8 cellular contexts compared by ENCODE assay signal in the genomic region with DNA sequence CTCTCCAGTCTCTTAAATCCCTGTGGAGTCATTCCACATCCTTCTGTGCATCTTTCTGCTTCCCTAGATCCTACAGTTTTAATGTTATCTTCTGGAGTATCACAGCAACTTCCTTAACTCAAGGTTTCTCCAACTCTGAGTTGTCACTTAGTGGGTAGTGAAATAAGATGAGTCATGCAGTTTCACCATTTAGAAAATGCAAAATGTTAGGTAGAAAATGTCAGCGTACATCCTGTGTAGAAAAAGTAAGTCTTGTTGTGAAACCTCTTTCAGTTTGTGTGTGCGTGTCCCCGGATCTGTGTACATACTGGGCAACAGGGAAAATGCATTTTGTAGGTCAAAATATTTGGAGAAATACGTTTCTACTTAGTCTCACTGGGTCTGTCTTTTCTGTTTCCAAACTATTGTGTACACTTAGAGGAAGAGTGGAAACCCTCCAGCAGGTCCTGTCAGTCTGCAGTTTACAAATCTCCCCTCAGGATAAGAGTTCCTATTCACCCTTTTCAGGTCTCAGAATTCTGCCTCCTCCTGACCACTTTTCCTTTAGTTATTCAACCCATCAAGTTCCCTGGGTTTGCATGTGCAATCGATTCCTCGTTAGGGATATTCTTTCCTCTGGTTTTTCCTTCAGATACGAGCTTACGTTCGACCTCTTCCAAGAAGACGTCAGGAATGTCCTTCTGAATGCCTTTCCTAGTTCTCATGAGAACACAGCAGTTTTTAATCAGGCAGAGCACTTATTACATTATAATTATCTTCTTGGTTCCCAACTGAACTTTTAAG.
DNase-seq lines count a peak whose midpoint lies in the region; ATAC-seq, FAIRE-seq and TF ChIP-seq lines count a peak whose summit lies in the region.

No MANE protein-coding gene starts in this region.

- peak overlapping the region; percentile 82 to 99 (median 94) for H3K4me2 ChIP-seq in BLaER1 treated with 17β-estradiol and CSF1 and Interleukin-3, amounts not matched to agents 10 nM and 100 nM

- peak overlapping the region in 8 of 10 experiments; percentile 32 to 66 (median 48); a peak in 16 of 20 replicates for H3K4me3 ChIP-seq in BLaER1 treated with 17β-estradiol and CSF1 and Interleukin-3, amounts not matched to agents 10 nM and 100 nM
- H3K4me3 ChIP-seq in Peyer's patch = peak overlapping the region; percentile 21 to 41 (median 35)
- peak overlapping the region; percentile 50 for H3K4me3 ChIP-seq in choroid plexus epithelial cell (ENCODE audit: low read depth, low read length)
- peak overlapping the region; percentile 8 to 31 (median 28) for H3K4me3 ChIP-seq in right lobe of liver
- H3K4me3 ChIP-seq in transverse colon = peak overlapping the region in 3 of 4 donors; percentile 18 to 48 (median 21)

- TF ChIP-seq POLR2A in Peyer's patch (IDR thresholded peaks at IDR 0.05) (no peak), right lobe of liver (IDR thresholded peaks at IDR 0.05) (peak; percentile 75), transverse colon (IDR thresholded peaks at IDR 0.05) (peak; percentile 27)

- peaks cover 0 to 5% (median 0%) of the 10 kb centered on the region in 11 experiments; a peak in 2 of 22 replicates for H3K36me3 ChIP-seq in BLaER1 treated with 17β-estradiol and CSF1 and Interleukin-3, amounts not matched to agents 10 nM and 100 nM
- no peaks in the 10 kb centered on the region for H3K36me3 ChIP-seq in Peyer's patch
- no peaks in the 10 kb centered on the region for H3K36me3 ChIP-seq in right lobe of liver
- H3K36me3 ChIP-seq in transverse colon = no peaks in the 10 kb centered on the region

- peaks cover 0 to 27% (median 0%) of the 10 kb centered on the region in 11 experiments; a peak in 9 of 22 replicates for H3K27me3 ChIP-seq in BLaER1 treated with 17β-estradiol and CSF1 and Interleukin-3, amounts not matched to agents 10 nM and 100 nM
- H3K27me3 ChIP-seq in Peyer's patch = no peaks in the 10 kb centered on the region
- H3K27me3 ChIP-seq in right lobe of liver = no peaks in the 10 kb centered on the region
- no peaks in the 10 kb centered on the region for H3K27me3 ChIP-seq in transverse colon

- peaks cover 46 to 76% (median 62%) of the 10 kb centered on the region in 10 experiments for H3K4me1 ChIP-seq in BLaER1 treated with 17β-estradiol and CSF1 and Interleukin-3, amounts not matched to agents 10 nM and 100 nM
- H3K4me1 ChIP-seq in Peyer's patch = peaks cover 0 to 19% (median 7%) of the 10 kb centered on the region in 4 donors
- peaks cover 0 to 30% (median 12%) of the 10 kb centered on the region in 4 donors for H3K4me1 ChIP-seq in right lobe of liver
- H3K4me1 ChIP-seq in transverse colon = peaks cover 10 to 55% (median 34%) of the 10 kb centered on the region in 4 donors

- FAIRE-seq in D721Med (lab: Jason Lieb, UNC) = no peak

- intact Hi-C loops in right lobe of liver (cut with DNase I) (no loop called here), transverse colon (cut with DNase I; ENCODE audit: low total_unique reads) (loop anchor here (5.0 kb wide), 1 partner anchor 748 kb away; no protein-coding TSS in a partner anchor)

- TF ChIP-seq CTCF in Peyer's patch (IDR thresholded peaks at IDR 0.05) (no peak), choroid plexus epithelial cell (conservative IDR thresholded peaks at IDR 0.05; ENCODE audit: low read depth, low read length) (peak; percentile 14), right lobe of liver (IDR thresholded peaks at IDR 0.05) (no peak), transverse colon (IDR thresholded peaks at IDR 0.05) (no peak), D721Med (IDR thresholded peaks at IDR 0.05; ENCODE audit: insufficient read depth, missing control alignments) (no peak)

- in situ Hi-C loops in transverse colon (cut with MboI; ENCODE audit: low pct_ligation_motif_present in 1 of 4, low pct_unique_long_range_greater_than_20kb in 1 of 4, low sequenced_read_pairs in 3 of 4) = loop anchor here in 1 of 4 donors (5.0 kb wide), 1 partner anchor 153 kb away; the partner anchor contains the start of gene TGIF1

- peak overlapping the region; percentile 75 to 96 (median 91) for H3K27ac ChIP-seq in BLaER1 treated with 17β-estradiol and CSF1 and Interleukin-3, amounts not matched to agents 10 nM and 100 nM
- H3K27ac ChIP-seq in Peyer's patch (peak overlapping the region; percentile 77 to 92 (median 88)), right lobe of liver (peak overlapping the region; percentile 63 to 91 (median 85)), transverse colon (peak overlapping the region; percentile 91 to 96 (median 94))

- H3K9me3 ChIP-seq in BLaER1 treated with 17β-estradiol and CSF1 and Interleukin-3, amounts not matched to agents 10 nM and 100 nM (replicated peaks in 1 of 11) = no peaks in the 10 kb centered on the region
- H3K9me3 ChIP-seq in Peyer's patch = no peaks in the 10 kb centered on the region
- H3K9me3 ChIP-seq in right lobe of liver = no peaks in the 10 kb centered on the region
- no peaks in the 10 kb centered on the region for H3K9me3 ChIP-seq in transverse colon

- H3K9ac ChIP-seq in BLaER1 treated with 17β-estradiol and CSF1 and Interleukin-3, amounts not matched to agents 10 nM and 100 nM = peak overlapping the region; percentile 70 to 87 (median 82)

- no peak for TF ChIP-seq EP300 in transverse colon (IDR thresholded peaks at IDR 0.05; ENCODE audit: low read depth)

- H4K20me1 ChIP-seq in BLaER1 treated with 17β-estradiol and CSF1 and Interleukin-3, amounts not matched to agents 10 nM and 100 nM = no peaks in the 10 kb centered on the region

- peak in 1 of 3 donors; percentile 42 for DNase-seq in Peyer's patch
- peak; percentile 94 for DNase-seq in choroid plexus epithelial cell (ENCODE audit: low read depth)
- no peak for DNase-seq in right lobe of liver
- no peak for DNase-seq in transverse colon
- DNase-seq in D721Med (ENCODE audit: insufficient read length, low spot score) = no peak

- ATAC-seq in GM18909 (IDR thresholded peaks at IDR 0.05; ENCODE audit: poor library complexity, unreplicated experiment) = peak; percentile 91
- peak; percentile 89 for ATAC-seq in HG03097 (IDR thresholded peaks at IDR 0.05; ENCODE audit: low FRiP score, unreplicated experiment)
- peak; percentile 66 to 73 (median 71) for ATAC-seq in right lobe of liver

- WGBS in right lobe of liver (ENCODE audit: insufficient coverage, low coverage, low lambda C conversion rate, missing lambda C conversion rate) = 4% methylated on average over 10 of the region's 10 CpGs
- 3 to 6% methylated on average over 10 of the region's 10 CpGs for WGBS in transverse colon (ENCODE audit: low coverage in 1 of 2), 2 donors

Comparison
In these comparisons a context has a peak if more than half of its experiments do, and no peak if none do; other contexts are left out.
1. POLR2A ChIP-seq: peak in right lobe of liver (single experiment) and transverse colon (single experiment); none in Peyer's patch (0 of 2).
2. Peak in every context shown above with its lines, with median percentiles within 50 percentile points of each other: H3K27ac ChIP-seq, H3K4me3 ChIP-seq and ATAC-seq.